In the genomic region with DNA sequence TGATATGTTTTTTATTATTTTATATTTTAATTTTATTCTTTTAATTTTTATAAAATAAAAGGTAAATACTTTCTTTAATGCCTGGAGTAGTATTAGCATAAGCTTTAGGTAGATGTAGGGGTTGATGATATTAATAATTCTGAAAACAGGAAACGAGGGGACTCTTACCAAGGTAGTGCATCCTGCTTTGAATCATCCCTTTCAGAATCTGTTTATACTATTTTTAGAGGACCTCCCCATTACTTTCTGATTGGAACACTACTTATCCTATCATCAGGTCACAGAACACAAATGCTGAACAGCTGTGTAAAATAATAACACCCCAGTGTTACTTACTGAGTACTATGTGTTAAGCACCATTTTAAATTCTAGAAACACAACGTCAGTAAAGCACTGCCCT, we compare ENCODE assay signal across 15 cellular contexts. TPM values are rescaled to one million over a fixed set of nuclear protein-coding genes. Genes with fewer than 3 reads are reported as not detected.
A peak's percentile ranks its signal among the peaks of the same experiment; 100 is the strongest.
DNase-seq lines count a peak whose midpoint lies in the region; ATAC-seq and TF ChIP-seq lines count a peak whose summit lies in the region.
"Had no signal": no experiment of that assay in that cellular context is flagged by ENCODE, and none has a peak within 500 bp of the region (broad histone marks: within the 10 kb centered on the region; RNA-seq: fewer than 3 reads in every experiment).

No MANE protein-coding gene starts in this region.

- peak overlapping the region; percentile 1 for H3K27ac Mint-ChIP-seq in activated B cell treated with CpG ODN at 0.5 μM for 24 hours
- no peak overlapping the region for H3K27ac Mint-ChIP-seq in glutamatergic neuron (ENCODE audit: unreplicated experiment)
- H3K27ac Mint-ChIP-seq: activated naive CD8-positive, alpha-beta T cell treated with anti-CD3 and anti-CD28 coated beads, Interleukin-2, amount 10 ng/mL, durations not matched to agents 7 days and 5 days had no signal

- H3K36me3 Mint-ChIP-seq in activated B cell treated with CpG ODN at 0.5 μM for 24 hours (ENCODE audit: low read depth) (peaks cover 42% of the 10 kb centered on the region), glutamatergic neuron (ENCODE audit: unreplicated experiment) (peaks cover 10% of the 10 kb centered on the region)

- H3K27ac ChIP-seq in substantia nigra (ENCODE audit: low read depth, low read length, poor library complexity, severe bottlenecking): no peak overlapping the region

- CTCF ChIA-PET in activated B cell treated with CpG ODN at 0.5 μM for 24 hours (lab: Charles Lee): interaction anchor here (0.5 to 2.4 kb wide), 9 partner anchors 10 to 1583 kb away, joined by 3 to 27 read pairs (median 6); no protein-coding TSS in a partner anchor

- intact Hi-C loops in activated B cell treated with CpG ODN at 0.5 μM for 24 hours (cut with micrococcal nuclease): loop anchor here (5.0 kb wide), 1 partner anchor 385 kb away; no protein-coding TSS in a partner anchor

- H3K4me3 Mint-ChIP-seq in activated B cell treated with CpG ODN at 0.5 μM for 24 hours (no peak overlapping the region), glutamatergic neuron (ENCODE audit: unreplicated experiment) (no peak overlapping the region)
- H3K4me3 Mint-ChIP-seq: activated naive CD8-positive, alpha-beta T cell treated with anti-CD3 and anti-CD28 coated beads, Interleukin-2, amount 10 ng/mL, durations not matched to agents 7 days and 5 days had no signal

- TF ChIP-seq CTCF in activated B cell treated with CpG ODN at 0.5 μM for 24 hours (IDR thresholded peaks at IDR 0.05) (no peak), glutamatergic neuron (IDR thresholded peaks at IDR 0.05; ENCODE audit: partially characterized antibody, unreplicated experiment) (no peak)

- H3K4me1 Mint-ChIP-seq in activated B cell treated with CpG ODN at 0.5 μM for 24 hours (peaks cover 3% of the 10 kb centered on the region), glutamatergic neuron (ENCODE audit: low read depth, unreplicated experiment) (no peaks in the 10 kb centered on the region)

- DNase-seq in activated B cell treated with CpG ODN at 0.5 μM for 24 hours (no peak), glutamatergic neuron (no peak), glomerular visceral epithelial cell (ENCODE audit: extremely low spot score) (no peak), substantia nigra (lab: John Stamatoyannopoulos, UW) (no peak)
- no peak for DNase-seq in activated CD4-positive, alpha-beta T cell treated with anti-CD3 and anti-CD28 coated beads for 4 hours
- DNase-seq: activated naive CD8-positive, alpha-beta T cell treated with anti-CD3 and anti-CD28 coated beads, Interleukin-2, amount 10 ng/mL, durations not matched to agents 7 days and 5 days; Calu3; cortex of kidney; NCI-H2107; occipital lobe; stimulated activated CD4-positive, alpha-beta T cell treated with anti-CD3 and anti-CD28 coated beads, Interleukin-4, amount 100 ng/mL, for 1 hour had no signal

- POLR2A ChIA-PET in activated B cell treated with CpG ODN at 0.5 μM for 24 hours (lab: Charles Lee): no interaction called here

- ATAC-seq in GM18873 (IDR thresholded peaks at IDR 0.05; ENCODE audit: low FRiP score, unreplicated experiment) (peak; percentile 61), GM21526 (IDR thresholded peaks at IDR 0.05; ENCODE audit: low FRiP score, unreplicated experiment) (peak; percentile 78), HG03097 (IDR thresholded peaks at IDR 0.05; ENCODE audit: low FRiP score, unreplicated experiment) (peak; percentile 54), activated B cell treated with CpG ODN at 0.5 μM for 24 hours (ENCODE audit: low read depth) (no peak)
- ATAC-seq: left lobe of liver had no signal

- H3K27me3 Mint-ChIP-seq in activated B cell treated with CpG ODN at 0.5 μM for 24 hours (no peaks in the 10 kb centered on the region), glutamatergic neuron (ENCODE audit: unreplicated experiment) (no peaks in the 10 kb centered on the region)
- H3K27me3 Mint-ChIP-seq: activated naive CD8-positive, alpha-beta T cell treated with anti-CD3 and anti-CD28 coated beads, Interleukin-2, amount 10 ng/mL, durations not matched to agents 7 days and 5 days had no signal

- no peaks in the 10 kb centered on the region for H3K9me3 Mint-ChIP-seq in activated B cell treated with CpG ODN at 0.5 μM for 24 hours
- no peaks in the 10 kb centered on the region for H3K9me3 Mint-ChIP-seq in glutamatergic neuron (ENCODE audit: unreplicated experiment)
- H3K9me3 Mint-ChIP-seq: activated naive CD8-positive, alpha-beta T cell treated with anti-CD3 and anti-CD28 coated beads, Interleukin-2, amount 10 ng/mL, durations not matched to agents 7 days and 5 days had no signal

RNA-seq across cellular contexts. Expression of a gene that starts 27.3 kb away (rescaled TPM):
- total RNA-seq in activated B cell treated with CpG ODN at 0.5 μM for 24 hours (28.9 and 29.6 TPM in 2 replicates), glutamatergic neuron (ENCODE audit: unreplicated experiment) (25.5 TPM)
